In the genomic region with DNA sequence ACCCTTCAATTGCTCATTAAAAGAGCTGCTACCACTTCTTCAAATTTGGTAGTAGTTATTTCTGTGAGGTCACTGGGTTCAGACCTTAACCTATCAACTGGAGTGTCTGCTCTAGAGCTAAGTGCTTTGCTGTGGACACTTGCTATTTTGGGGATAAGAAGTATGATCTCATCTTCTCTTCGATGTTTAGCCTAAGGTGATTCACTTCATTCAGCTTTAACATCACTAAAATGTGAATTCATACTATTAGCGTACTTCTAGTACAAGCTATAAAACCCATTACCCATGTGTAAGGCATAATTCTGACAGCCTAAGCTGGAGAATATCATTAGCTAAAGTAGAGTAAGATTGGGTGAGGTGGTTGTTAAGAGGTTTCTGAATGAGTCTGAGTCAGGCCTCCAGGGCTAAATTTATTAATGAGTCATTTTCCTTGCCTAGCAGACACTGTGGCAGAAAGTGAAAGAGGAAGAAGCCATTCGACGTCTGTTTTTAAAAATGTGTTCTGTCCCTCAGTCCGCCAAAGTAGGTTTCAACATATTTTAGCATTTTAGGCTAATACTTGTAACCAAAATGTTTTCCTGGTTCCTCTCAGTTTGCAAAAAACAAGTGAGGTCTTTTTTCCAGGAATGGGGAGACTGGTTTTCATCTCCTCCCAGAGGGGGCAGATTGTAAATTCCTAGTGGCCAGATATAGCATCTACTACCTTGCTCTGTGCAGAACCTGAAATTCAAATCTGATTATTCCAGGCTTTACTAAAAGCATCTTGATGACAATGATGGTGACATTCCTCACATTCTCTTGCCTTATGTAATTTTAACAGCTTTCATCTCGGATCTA, we compare ENCODE assay signal across 1 cellular context.
TF ChIP-seq lines count a peak whose summit lies in the region.

No MANE protein-coding gene starts in this region.

TF ChIP-seq in GM23338, 12 proteins besides CTCF, POLR2A, EP300 and RAD21 (continued from another document):
- TF ChIP-seq, protein P1, sequence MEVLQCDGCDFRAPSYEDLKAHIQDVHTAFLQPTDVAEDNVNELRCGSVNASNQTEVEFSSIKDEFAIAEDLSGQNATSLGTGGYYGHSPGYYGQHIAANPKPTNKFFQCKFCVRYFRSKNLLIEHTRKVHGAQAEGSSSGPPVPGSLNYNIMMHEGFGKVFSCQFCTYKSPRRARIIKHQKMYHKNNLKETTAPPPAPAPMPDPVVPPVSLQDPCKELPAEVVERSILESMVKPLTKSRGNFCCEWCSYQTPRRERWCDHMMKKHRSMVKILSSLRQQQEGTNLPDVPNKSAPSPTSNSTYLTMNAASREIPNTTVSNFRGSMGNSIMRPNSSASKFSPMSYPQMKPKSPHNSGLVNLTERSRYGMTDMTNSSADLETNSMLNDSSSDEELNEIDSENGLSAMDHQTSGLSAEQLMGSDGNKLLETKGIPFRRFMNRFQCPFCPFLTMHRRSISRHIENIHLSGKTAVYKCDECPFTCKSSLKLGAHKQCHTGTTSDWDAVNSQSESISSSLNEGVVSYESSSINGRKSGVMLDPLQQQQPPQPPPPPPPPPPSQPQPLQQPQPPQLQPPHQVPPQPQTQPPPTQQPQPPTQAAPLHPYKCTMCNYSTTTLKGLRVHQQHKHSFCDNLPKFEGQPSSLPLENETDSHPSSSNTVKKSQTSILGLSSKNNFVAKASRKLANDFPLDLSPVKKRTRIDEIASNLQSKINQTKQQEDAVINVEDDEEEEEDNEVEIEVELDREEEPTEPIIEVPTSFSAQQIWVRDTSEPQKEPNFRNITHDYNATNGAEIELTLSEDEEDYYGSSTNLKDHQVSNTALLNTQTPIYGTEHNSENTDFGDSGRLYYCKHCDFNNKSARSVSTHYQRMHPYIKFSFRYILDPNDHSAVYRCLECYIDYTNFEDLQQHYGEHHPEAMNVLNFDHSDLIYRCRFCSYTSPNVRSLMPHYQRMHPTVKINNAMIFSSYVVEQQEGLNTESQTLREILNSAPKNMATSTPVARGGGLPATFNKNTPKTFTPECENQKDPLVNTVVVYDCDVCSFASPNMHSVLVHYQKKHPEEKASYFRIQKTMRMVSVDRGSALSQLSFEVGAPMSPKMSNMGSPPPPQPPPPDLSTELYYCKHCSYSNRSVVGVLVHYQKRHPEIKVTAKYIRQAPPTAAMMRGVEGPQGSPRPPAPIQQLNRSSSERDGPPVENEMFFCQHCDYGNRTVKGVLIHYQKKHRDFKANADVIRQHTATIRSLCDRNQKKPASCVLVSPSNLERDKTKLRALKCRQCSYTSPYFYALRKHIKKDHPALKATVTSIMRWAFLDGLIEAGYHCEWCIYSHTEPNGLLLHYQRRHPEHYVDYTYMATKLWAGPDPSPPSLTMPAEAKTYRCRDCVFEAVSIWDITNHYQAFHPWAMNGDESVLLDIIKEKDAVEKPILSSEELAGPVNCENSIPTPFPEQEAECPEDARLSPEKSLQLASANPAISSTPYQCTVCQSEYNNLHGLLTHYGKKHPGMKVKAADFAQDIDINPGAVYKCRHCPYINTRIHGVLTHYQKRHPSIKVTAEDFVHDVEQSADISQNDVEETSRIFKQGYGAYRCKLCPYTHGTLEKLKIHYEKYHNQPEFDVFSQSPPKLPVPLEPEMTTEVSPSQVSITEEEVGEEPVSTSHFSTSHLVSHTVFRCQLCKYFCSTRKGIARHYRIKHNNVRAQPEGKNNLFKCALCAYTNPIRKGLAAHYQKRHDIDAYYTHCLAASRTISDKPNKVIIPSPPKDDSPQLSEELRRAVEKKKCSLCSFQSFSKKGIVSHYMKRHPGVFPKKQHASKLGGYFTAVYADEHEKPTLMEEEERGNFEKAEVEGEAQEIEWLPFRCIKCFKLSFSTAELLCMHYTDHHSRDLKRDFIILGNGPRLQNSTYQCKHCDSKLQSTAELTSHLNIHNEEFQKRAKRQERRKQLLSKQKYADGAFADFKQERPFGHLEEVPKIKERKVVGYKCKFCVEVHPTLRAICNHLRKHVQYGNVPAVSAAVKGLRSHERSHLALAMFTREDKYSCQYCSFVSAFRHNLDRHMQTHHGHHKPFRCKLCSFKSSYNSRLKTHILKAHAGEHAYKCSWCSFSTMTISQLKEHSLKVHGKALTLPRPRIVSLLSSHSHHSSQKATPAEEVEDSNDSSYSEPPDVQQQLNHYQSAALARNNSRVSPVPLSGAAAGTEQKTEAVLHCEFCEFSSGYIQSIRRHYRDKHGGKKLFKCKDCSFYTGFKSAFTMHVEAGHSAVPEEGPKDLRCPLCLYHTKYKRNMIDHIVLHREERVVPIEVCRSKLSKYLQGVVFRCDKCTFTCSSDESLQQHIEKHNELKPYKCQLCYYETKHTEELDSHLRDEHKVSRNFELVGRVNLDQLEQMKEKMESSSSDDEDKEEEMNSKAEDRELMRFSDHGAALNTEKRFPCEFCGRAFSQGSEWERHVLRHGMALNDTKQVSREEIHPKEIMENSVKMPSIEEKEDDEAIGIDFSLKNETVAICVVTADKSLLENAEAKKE (CRISPR knock-in tag; IDR thresholded peaks at IDR 0.05): no peak
- TF ChIP-seq REST (IDR thresholded peaks at IDR 0.05; ENCODE audit: unreplicated experiment): no peak
TF ChIP-seq in GM23338: peak in this region for 0.
